In genomic region chr5:123752576-123752975, GRCh38 we compare ENCODE assay signal across 1 cellular context.
TF ChIP-seq lines count a peak whose summit lies in the region.

No MANE protein-coding gene starts in this region.

TF ChIP-seq in GM23338, 12 proteins besides CTCF, POLR2A, EP300 and RAD21 (continued from another document):
- TF ChIP-seq, protein P1, sequence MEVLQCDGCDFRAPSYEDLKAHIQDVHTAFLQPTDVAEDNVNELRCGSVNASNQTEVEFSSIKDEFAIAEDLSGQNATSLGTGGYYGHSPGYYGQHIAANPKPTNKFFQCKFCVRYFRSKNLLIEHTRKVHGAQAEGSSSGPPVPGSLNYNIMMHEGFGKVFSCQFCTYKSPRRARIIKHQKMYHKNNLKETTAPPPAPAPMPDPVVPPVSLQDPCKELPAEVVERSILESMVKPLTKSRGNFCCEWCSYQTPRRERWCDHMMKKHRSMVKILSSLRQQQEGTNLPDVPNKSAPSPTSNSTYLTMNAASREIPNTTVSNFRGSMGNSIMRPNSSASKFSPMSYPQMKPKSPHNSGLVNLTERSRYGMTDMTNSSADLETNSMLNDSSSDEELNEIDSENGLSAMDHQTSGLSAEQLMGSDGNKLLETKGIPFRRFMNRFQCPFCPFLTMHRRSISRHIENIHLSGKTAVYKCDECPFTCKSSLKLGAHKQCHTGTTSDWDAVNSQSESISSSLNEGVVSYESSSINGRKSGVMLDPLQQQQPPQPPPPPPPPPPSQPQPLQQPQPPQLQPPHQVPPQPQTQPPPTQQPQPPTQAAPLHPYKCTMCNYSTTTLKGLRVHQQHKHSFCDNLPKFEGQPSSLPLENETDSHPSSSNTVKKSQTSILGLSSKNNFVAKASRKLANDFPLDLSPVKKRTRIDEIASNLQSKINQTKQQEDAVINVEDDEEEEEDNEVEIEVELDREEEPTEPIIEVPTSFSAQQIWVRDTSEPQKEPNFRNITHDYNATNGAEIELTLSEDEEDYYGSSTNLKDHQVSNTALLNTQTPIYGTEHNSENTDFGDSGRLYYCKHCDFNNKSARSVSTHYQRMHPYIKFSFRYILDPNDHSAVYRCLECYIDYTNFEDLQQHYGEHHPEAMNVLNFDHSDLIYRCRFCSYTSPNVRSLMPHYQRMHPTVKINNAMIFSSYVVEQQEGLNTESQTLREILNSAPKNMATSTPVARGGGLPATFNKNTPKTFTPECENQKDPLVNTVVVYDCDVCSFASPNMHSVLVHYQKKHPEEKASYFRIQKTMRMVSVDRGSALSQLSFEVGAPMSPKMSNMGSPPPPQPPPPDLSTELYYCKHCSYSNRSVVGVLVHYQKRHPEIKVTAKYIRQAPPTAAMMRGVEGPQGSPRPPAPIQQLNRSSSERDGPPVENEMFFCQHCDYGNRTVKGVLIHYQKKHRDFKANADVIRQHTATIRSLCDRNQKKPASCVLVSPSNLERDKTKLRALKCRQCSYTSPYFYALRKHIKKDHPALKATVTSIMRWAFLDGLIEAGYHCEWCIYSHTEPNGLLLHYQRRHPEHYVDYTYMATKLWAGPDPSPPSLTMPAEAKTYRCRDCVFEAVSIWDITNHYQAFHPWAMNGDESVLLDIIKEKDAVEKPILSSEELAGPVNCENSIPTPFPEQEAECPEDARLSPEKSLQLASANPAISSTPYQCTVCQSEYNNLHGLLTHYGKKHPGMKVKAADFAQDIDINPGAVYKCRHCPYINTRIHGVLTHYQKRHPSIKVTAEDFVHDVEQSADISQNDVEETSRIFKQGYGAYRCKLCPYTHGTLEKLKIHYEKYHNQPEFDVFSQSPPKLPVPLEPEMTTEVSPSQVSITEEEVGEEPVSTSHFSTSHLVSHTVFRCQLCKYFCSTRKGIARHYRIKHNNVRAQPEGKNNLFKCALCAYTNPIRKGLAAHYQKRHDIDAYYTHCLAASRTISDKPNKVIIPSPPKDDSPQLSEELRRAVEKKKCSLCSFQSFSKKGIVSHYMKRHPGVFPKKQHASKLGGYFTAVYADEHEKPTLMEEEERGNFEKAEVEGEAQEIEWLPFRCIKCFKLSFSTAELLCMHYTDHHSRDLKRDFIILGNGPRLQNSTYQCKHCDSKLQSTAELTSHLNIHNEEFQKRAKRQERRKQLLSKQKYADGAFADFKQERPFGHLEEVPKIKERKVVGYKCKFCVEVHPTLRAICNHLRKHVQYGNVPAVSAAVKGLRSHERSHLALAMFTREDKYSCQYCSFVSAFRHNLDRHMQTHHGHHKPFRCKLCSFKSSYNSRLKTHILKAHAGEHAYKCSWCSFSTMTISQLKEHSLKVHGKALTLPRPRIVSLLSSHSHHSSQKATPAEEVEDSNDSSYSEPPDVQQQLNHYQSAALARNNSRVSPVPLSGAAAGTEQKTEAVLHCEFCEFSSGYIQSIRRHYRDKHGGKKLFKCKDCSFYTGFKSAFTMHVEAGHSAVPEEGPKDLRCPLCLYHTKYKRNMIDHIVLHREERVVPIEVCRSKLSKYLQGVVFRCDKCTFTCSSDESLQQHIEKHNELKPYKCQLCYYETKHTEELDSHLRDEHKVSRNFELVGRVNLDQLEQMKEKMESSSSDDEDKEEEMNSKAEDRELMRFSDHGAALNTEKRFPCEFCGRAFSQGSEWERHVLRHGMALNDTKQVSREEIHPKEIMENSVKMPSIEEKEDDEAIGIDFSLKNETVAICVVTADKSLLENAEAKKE (CRISPR knock-in tag; IDR thresholded peaks at IDR 0.05), result no peak
- TF ChIP-seq JUNB (IDR thresholded peaks at IDR 0.05; ENCODE audit: unreplicated experiment), result no peak
